1 cellular context compared by ENCODE assay signal in the genomic region with DNA sequence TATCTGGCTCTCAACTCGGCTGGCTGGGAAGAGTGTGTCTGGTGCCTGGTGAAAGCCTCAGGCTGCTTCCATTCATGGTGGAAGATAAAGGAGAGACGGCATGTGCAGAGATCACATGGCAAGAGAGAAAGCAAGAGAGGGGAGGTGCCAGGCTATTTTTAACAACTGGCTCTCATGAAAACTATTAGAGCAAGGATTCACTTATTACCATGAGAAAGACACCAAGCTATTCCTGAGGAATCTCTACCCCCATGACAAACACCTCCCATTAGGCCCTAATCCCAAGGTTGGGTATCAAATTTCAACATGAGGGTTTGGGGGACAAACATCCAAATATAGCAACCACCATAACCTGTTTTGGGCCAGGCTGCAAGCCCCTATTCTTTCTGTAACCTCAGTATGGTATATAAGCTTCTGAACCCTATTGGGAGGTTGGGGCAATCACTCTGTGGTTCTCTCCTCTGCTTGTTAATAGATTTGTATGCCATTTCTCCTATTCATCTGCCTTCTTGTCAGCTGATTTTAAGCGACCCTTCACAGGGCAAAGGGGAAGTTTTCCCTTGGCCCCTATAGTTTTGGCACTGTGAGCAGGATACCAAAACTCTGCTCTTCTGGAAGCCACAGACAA.
TF ChIP-seq lines count a peak whose summit lies in the region.

No MANE protein-coding gene starts in this region.

TF ChIP-seq in H1, 55 proteins besides CTCF, POLR2A, EP300 and RAD21 (continued from another document):
- peak; percentile 26; the same call in 1 of the 2 replicates for TF ChIP-seq TEAD4 (IDR thresholded peaks at IDR 0.05; ENCODE audit: low read depth, low read length)
- TF ChIP-seq, protein P1, sequence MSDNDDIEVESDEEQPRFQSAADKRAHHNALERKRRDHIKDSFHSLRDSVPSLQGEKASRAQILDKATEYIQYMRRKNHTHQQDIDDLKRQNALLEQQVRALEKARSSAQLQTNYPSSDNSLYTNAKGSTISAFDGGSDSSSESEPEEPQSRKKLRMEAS (IDR thresholded peaks at IDR 0.05), result peak; percentile 90
- TF ChIP-seq SP1 (IDR thresholded peaks at IDR 0.05; ENCODE audit: low read depth, low read length), result peak; percentile 86
- peak; percentile 64 for TF ChIP-seq NANOG (IDR thresholded peaks at IDR 0.05; ENCODE audit: insufficient read depth, low read depth, low read length, poor library complexity, severe bottlenecking)
- TF ChIP-seq, protein P2, sequence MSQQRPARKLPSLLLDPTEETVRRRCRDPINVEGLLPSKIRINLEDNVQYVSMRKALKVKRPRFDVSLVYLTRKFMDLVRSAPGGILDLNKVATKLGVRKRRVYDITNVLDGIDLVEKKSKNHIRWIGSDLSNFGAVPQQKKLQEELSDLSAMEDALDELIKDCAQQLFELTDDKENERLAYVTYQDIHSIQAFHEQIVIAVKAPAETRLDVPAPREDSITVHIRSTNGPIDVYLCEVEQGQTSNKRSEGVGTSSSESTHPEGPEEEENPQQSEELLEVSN (IDR thresholded peaks at IDR 0.05), result peak; percentile 67; the same call in 1 of the 2 replicates
- TF ChIP-seq SRF (IDR thresholded peaks at IDR 0.05; ENCODE audit: low read depth, low read length), result peak; percentile 40; the same call in 1 of the 2 replicates
- peak in 1 of 2 experiments; percentile 30 for TF ChIP-seq BCL11A (IDR thresholded peaks at IDR 0.05; ENCODE audit: low read depth in 2 of 2, low read length in 2 of 2)
- TF ChIP-seq ASH2L (IDR thresholded peaks at IDR 0.05; ENCODE audit: low read length), result peak; percentile 58
- 0 out of 2 replicates have a peak, but pooled peaks have one; percentile 28 for TF ChIP-seq SIX5 (IDR thresholded peaks at IDR 0.05; ENCODE audit: low read depth, low read length)
- TF ChIP-seq, protein P3, sequence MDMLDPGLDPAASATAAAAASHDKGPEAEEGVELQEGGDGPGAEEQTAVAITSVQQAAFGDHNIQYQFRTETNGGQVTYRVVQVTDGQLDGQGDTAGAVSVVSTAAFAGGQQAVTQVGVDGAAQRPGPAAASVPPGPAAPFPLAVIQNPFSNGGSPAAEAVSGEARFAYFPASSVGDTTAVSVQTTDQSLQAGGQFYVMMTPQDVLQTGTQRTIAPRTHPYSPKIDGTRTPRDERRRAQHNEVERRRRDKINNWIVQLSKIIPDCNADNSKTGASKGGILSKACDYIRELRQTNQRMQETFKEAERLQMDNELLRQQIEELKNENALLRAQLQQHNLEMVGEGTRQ (IDR thresholded peaks at IDR 0.05; ENCODE audit: low read length), result peak; percentile 66
- 0 out of 2 replicates have a peak, but pooled peaks have one; percentile 38 for TF ChIP-seq TAF1 (IDR thresholded peaks at IDR 0.05; ENCODE audit: low read depth, low read length)
TF ChIP-seq in H1: peak in this region for 13.
